ENCODE assay signal across 12 cellular contexts in the genomic region with DNA sequence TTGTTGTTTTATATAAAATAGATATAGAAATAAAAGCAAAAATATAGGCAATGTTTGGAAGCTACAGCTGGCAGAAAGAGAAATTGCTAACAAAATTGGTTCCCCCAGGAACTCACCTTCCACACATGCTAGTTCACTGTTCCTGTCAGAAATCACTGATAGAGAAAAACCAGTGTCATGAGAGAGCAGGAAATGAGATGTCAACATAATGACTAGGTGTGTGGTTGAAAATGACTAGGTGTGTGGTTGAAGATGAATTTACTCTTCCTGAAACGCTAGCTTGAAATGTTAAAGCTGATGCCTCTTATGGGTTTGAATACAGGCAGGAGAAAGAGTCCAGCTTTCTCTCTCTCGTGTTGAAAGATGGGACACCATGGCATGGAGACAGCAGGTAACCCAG.
A peak's percentile ranks its signal among the peaks of the same experiment; 100 is the strongest.
DNase-seq lines count a peak whose midpoint lies in the region; ATAC-seq and TF ChIP-seq lines count a peak whose summit lies in the region.
"Had no signal": no experiment of that assay in that cellular context is flagged by ENCODE, and none has a peak within 500 bp of the region (broad histone marks: within the 10 kb centered on the region; RNA-seq: fewer than 3 reads in every experiment).

No MANE protein-coding gene starts in this region.

- DNase-seq in activated CD4-positive, CD25-positive, alpha-beta regulatory T cell treated with anti-CD3 and anti-CD28 coated beads, Interleukin-2, amount 50 U/mL, for 72 hours = no peak
- no peak for DNase-seq in effector memory CD8-positive, alpha-beta T cell
- no peak for DNase-seq in NOMO-1 (lab: John Stamatoyannopoulos, UW; ENCODE audit: unreplicated experiment in 2 of 2)
- DNase-seq in Right ventricle myocardium inferior (ENCODE audit: missing footprints) = no peak
- DNase-seq in WTC11 (ENCODE audit: low spot score) = no peak
- DNase-seq: ACHN; activated CD4-positive, CD25-positive, alpha-beta regulatory T cell; NCI-H2171; stimulated activated naive CD4-positive, alpha-beta T cell treated with Interleukin-2 at 50 U/mL for 16 hours had no signal

- no peaks in the 10 kb centered on the region for H3K9me3 Mint-ChIP-seq in effector memory CD8-positive, alpha-beta T cell
- no peaks in the 10 kb centered on the region for H3K9me3 Mint-ChIP-seq in WTC11

- no peak for TF ChIP-seq CTCF in WTC11 (IDR thresholded peaks at IDR 0.05)

- H3K4me1 Mint-ChIP-seq in effector memory CD8-positive, alpha-beta T cell (ENCODE audit: low read depth in 2 of 2) = peaks cover 3 to 5% of the 10 kb centered on the region in 2 donors
- H3K4me1 Mint-ChIP-seq in WTC11 = no peaks in the 10 kb centered on the region

- H3K36me3 Mint-ChIP-seq in effector memory CD8-positive, alpha-beta T cell (ENCODE audit: insufficient read depth) = no peaks in the 10 kb centered on the region
- H3K36me3 Mint-ChIP-seq in WTC11 = no peaks in the 10 kb centered on the region

- ATAC-seq in activated CD4-positive, CD25-positive, alpha-beta regulatory T cell treated with anti-CD3 and anti-CD28 coated beads, Interleukin-2, amount 50 U/mL, for 24 hours = peak; percentile 83 to 84
- ATAC-seq in GM21526 (IDR thresholded peaks at IDR 0.05; ENCODE audit: low FRiP score, unreplicated experiment) (peak; percentile 93), HG03378 (IDR thresholded peaks at IDR 0.05; ENCODE audit: unreplicated experiment) (peak; percentile 95), Right ventricle myocardium inferior (no peak), WTC11 (no peak)
- peak; percentile 62 for ATAC-seq in effector memory CD8-positive, alpha-beta T cell (replicated peaks)

- no peaks in the 10 kb centered on the region for H3K27me3 Mint-ChIP-seq in effector memory CD8-positive, alpha-beta T cell
- H3K27me3 Mint-ChIP-seq in WTC11 (ENCODE audit: low read depth) = no peaks in the 10 kb centered on the region

- CTCF ChIA-PET in WTC11 (lab: Charles Lee) = no interaction called here

- H3K4me3 Mint-ChIP-seq in effector memory CD8-positive, alpha-beta T cell = peak overlapping the region in 1 of 2 donors; percentile 28
- H3K4me3 Mint-ChIP-seq in WTC11 = no peak overlapping the region

- intact Hi-C loops in Right ventricle myocardium inferior (cut with DNase I) = no loop called here

- no peak overlapping the region for H3K27ac Mint-ChIP-seq in effector memory CD8-positive, alpha-beta T cell
- no peak overlapping the region for H3K27ac Mint-ChIP-seq in WTC11

- POLR2A ChIA-PET in WTC11 (lab: Charles Lee) = no interaction called here

TF ChIP-seq in WTC11, 78 proteins besides CTCF, POLR2A, EP300 and RAD21:
- TF ChIP-seq NFE2L1 (CRISPR knock-in tag; IDR thresholded peaks at IDR 0.05) (no peak), NFYB (CRISPR knock-in tag; conservative IDR thresholded peaks at IDR 0.05; ENCODE audit: low read depth) (no peak), HMGA2 (CRISPR knock-in tag; IDR thresholded peaks at IDR 0.05) (no peak), NR3C1 (CRISPR knock-in tag; conservative IDR thresholded peaks at IDR 0.05; ENCODE audit: low read depth) (no peak), ZNF671 (CRISPR knock-in tag; IDR thresholded peaks at IDR 0.05) (no peak)
- TF ChIP-seq, protein P1, sequence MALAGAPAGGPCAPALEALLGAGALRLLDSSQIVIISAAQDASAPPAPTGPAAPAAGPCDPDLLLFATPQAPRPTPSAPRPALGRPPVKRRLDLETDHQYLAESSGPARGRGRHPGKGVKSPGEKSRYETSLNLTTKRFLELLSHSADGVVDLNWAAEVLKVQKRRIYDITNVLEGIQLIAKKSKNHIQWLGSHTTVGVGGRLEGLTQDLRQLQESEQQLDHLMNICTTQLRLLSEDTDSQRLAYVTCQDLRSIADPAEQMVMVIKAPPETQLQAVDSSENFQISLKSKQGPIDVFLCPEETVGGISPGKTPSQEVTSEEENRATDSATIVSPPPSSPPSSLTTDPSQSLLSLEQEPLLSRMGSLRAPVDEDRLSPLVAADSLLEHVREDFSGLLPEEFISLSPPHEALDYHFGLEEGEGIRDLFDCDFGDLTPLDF (CRISPR knock-in tag; IDR thresholded peaks at IDR 0.05) = no peak

Comparison
In these comparisons a context has a peak if more than half of its experiments do, and no peak if none do; other contexts are left out.
1. ATAC-seq: peak in activated CD4-positive, CD25-positive, alpha-beta regulatory T cell treated with anti-CD3 and anti-CD28 coated beads, Interleukin-2, amount 50 U/mL, for 24 hours (2 of 2), GM21526 (single experiment), HG03378 (single experiment) and effector memory CD8-positive, alpha-beta T cell (single experiment); none in Right ventricle myocardium inferior (single experiment) and WTC11 (single experiment).